In genomic region chr6:37135835-37136694, GRCh38 we compare ENCODE assay signal across 12 cellular contexts. TPM values are rescaled to one million over a fixed set of nuclear protein-coding genes. Genes with fewer than 3 reads are reported as not detected.
A peak's percentile ranks its signal among the peaks of the same experiment; 100 is the strongest.
DNase-seq lines count a peak whose midpoint lies in the region; ATAC-seq, FAIRE-seq and TF ChIP-seq lines count a peak whose summit lies in the region.
"Had no signal": no experiment of that assay in that cellular context is flagged by ENCODE, and none has a peak within 500 bp of the region (broad histone marks: within the 10 kb centered on the region; RNA-seq: fewer than 3 reads in every experiment).

No MANE protein-coding gene starts in this region.

- peaks cover 71% of the 10 kb centered on the region for H3K79me2 ChIP-seq in GM23338 (replicated peaks; ENCODE audit: insufficient read depth)

- H3K9me2 ChIP-seq in GM23338 (ENCODE audit: insufficient read depth): no peaks in the 10 kb centered on the region

- peak overlapping the region; percentile 99 for H3K27ac Mint-ChIP-seq in GM23338
- H3K27ac Mint-ChIP-seq: CD4-positive, alpha-beta T cell; T-helper 2 cell treated with Interferon-gamma antibody and Interleukin-4, amounts not matched to agents 5 μg/mL and 100 μg/mL, for 36 hours had no signal

- WGBS in pancreas, 2 donors: 50% methylated on average over 9 of the region's 9 CpGs

- H3K27me3 Mint-ChIP-seq in GM23338 (ENCODE audit: insufficient read depth, low read depth, poor library complexity): peaks cover 14% of the 10 kb centered on the region
- H3K27me3 Mint-ChIP-seq: CD4-positive, alpha-beta T cell had no signal

- no peak for DNase-seq in GM23338 (ENCODE audit: low spot score)
- no peak for DNase-seq in SK-N-MC (ENCODE audit: low read depth, low spot score)
- peak; percentile 49 to 75 for DNase-seq in foreskin keratinocyte
- no peak for DNase-seq in pancreas
- no peak for DNase-seq in posterior vena cava (ENCODE audit: low spot score)
- DNase-seq in cerebellar nuclear complex (lab: John Stamatoyannopoulos, UW): no peak
- no peak for DNase-seq in left cardiac atrium
- DNase-seq: CD4-positive, alpha-beta T cell; stimulated activated CD8-positive, alpha-beta memory T cell treated with anti-CD3 and anti-CD28 coated beads, Interleukin-4, amount 100 ng/mL, for 48 hours had no signal

- intact Hi-C loops in pancreas (cut with DNase I) (no loop called here), posterior vena cava (cut with DNase I) (no loop called here), left cardiac atrium (cut with DNase I) (no loop called here)

- TF ChIP-seq CTCF in GM23338 (conservative IDR thresholded peaks at IDR 0.05; ENCODE audit: low read depth in 2 of 2) (no peak), foreskin keratinocyte (conservative IDR thresholded peaks at IDR 0.05) (no peak), pancreas (IDR thresholded peaks at IDR 0.05) (no peak)

- peaks cover 54% of the 10 kb centered on the region for H3K36me3 Mint-ChIP-seq in GM23338 (ENCODE audit: low read depth)

- ATAC-seq in GM23338 (no peak), foreskin keratinocyte (no peak), pancreas (peak in 3 of 4 donors; percentile 52 to 56 (median 56)), HG03135 (IDR thresholded peaks at IDR 0.05; ENCODE audit: unreplicated experiment) (no peak), left cardiac atrium (no peak)

- H3K27ac ChIP-seq in GM23338 (ENCODE audit: low read depth) (peak overlapping the region; percentile 100), SK-N-MC (peak overlapping the region; percentile 99), foreskin keratinocyte (peak overlapping the region; percentile 97), pancreas (peak overlapping the region in 1 of 4 donors; percentile 22)

- H3K36me3 ChIP-seq in GM23338 (ENCODE audit: insufficient read depth): peaks cover 8% of the 10 kb centered on the region
- no peaks in the 10 kb centered on the region for H3K36me3 ChIP-seq in SK-N-MC (ENCODE audit: insufficient read depth, low read length)
- no peaks in the 10 kb centered on the region for H3K36me3 ChIP-seq in pancreas
- H3K36me3 ChIP-seq: right atrium auricular region had no signal

- H4K20me1 ChIP-seq in GM23338 (replicated peaks; ENCODE audit: insufficient read depth): peaks cover 4% of the 10 kb centered on the region; the same call in 1 of the 2 replicates

- H3K4me3 Mint-ChIP-seq in GM23338: peak overlapping the region; percentile 94
- H3K4me3 Mint-ChIP-seq: CD4-positive, alpha-beta T cell; T-helper 2 cell treated with Interferon-gamma antibody and Interleukin-4, amounts not matched to agents 5 μg/mL and 100 μg/mL, for 36 hours had no signal

- H3K4me3 ChIP-seq in GM23338 (peak overlapping the region; percentile 70), SK-N-MC (peak overlapping the region; percentile 94), pancreas (no peak overlapping the region)
- H3K4me3 ChIP-seq: right atrium auricular region had no signal

- H3K9me3 ChIP-seq in SK-N-MC (ENCODE audit: low read depth, low read length) (no peaks in the 10 kb centered on the region), pancreas (no peaks in the 10 kb centered on the region)
- H3K9me3 ChIP-seq: right atrium auricular region had no signal

- FAIRE-seq in pancreas (lab: Jason Lieb, UNC): no peak

- peak overlapping the region; percentile 86 for H3K4me2 ChIP-seq in GM23338

- H3K4me1 Mint-ChIP-seq in GM23338: peaks cover 64% of the 10 kb centered on the region

- H3K4me1 ChIP-seq in GM23338 (ENCODE audit: insufficient read depth): peaks cover 54% of the 10 kb centered on the region
- H3K4me1 ChIP-seq in foreskin keratinocyte: peaks cover 42% of the 10 kb centered on the region
- peaks cover 0 to 15% (median 0%) of the 10 kb centered on the region in 3 donors for H3K4me1 ChIP-seq in pancreas

- peak overlapping the region; percentile 91 for H3K9ac ChIP-seq in SK-N-MC (ENCODE audit: insufficient read length)

- H3K27me3 ChIP-seq in GM23338 (ENCODE audit: insufficient read depth): no peaks in the 10 kb centered on the region
- no peaks in the 10 kb centered on the region for H3K27me3 ChIP-seq in foreskin keratinocyte
- H3K27me3 ChIP-seq in pancreas: no peaks in the 10 kb centered on the region
- H3K27me3 ChIP-seq: right atrium auricular region had no signal

- peaks cover 10% of the 10 kb centered on the region; the same call in 1 of the 2 replicates for H3F3A ChIP-seq in GM23338 (replicated peaks; ENCODE audit: low read depth)

- peaks cover 6% of the 10 kb centered on the region for H3K9me3 Mint-ChIP-seq in GM23338
- H3K9me3 Mint-ChIP-seq: CD4-positive, alpha-beta T cell; T-helper 2 cell treated with Interferon-gamma antibody and Interleukin-4, amounts not matched to agents 5 μg/mL and 100 μg/mL, for 36 hours had no signal

- H2AFZ ChIP-seq in GM23338: no peak overlapping the region

TF ChIP-seq in GM23338, 12 proteins besides CTCF, POLR2A, EP300 and RAD21 (continues in another document):
- TF ChIP-seq EZH2 (IDR thresholded peaks at IDR 0.05; ENCODE audit: low read depth, unreplicated experiment): no peak
- no peak for TF ChIP-seq ZNF114 (CRISPR knock-in tag; IDR thresholded peaks at IDR 0.05)
- no peak for TF ChIP-seq NANOG (IDR thresholded peaks at IDR 0.05; ENCODE audit: borderline replicate concordance)
- TF ChIP-seq POLR2AphosphoS5 (IDR thresholded peaks at IDR 0.05; ENCODE audit: low read depth): peak; percentile 26; the same call in 1 of the 2 replicates
- no peak for TF ChIP-seq ETS1 (IDR thresholded peaks at IDR 0.05)

RNA-seq across cellular contexts. Expression of gene PIM1, which starts 33.9 kb away (rescaled TPM):
- 64.0 and 74.2 TPM in 2 replicates for total RNA-seq in GM23338 (2014; rRNA removed; shearing (Covaris generic))
- polyA plus RNA-seq in GM23338 (2016; fragmentation: Nextera tagmentation; extraction: Ambion mirVana) (43.7 and 46.0 TPM in 2 replicates), foreskin keratinocyte (9.1 and 11.0 TPM in 2 replicates), pancreas (10 to 100 TPM; 11.3 to 15.1 TPM)
- total RNA-seq in foreskin keratinocyte (11.5 and 17.1 TPM in 2 replicates), pancreas (10 to 100 TPM in 4 of 6 donors, 1 to 10 TPM in 2; 7.5 to 25.3 (median 14.1) TPM), posterior vena cava (10 to 100 TPM; 32.3 to 34.3 TPM), left cardiac atrium (100 to 1,000 TPM in 1 of 2 donors, 10 to 100 TPM in 1; 41.7 to 101 TPM)

Comparison
In these comparisons a context has a peak if more than half of its experiments do, and no peak if none do; other contexts are left out.
1. ATAC-seq: peak in pancreas (3 of 4); none in GM23338 (single experiment), foreskin keratinocyte (single experiment), HG03135 (single experiment) and left cardiac atrium (0 of 2).
2. DNase-seq: peak in foreskin keratinocyte (2 of 2); none in GM23338 (single experiment), SK-N-MC (single experiment), pancreas (0 of 6), posterior vena cava (single experiment), cerebellar nuclear complex (0 of 2) and left cardiac atrium (single experiment).
3. H3K4me3 ChIP-seq: peak in GM23338 (single experiment) and SK-N-MC (single experiment); none in pancreas (0 of 4).